Comparison of ENCODE assay signal across 20 cellular contexts in genomic region chr10:93077860-93078337, GRCh38. TPM values are rescaled to one million over a fixed set of nuclear protein-coding genes. Genes with fewer than 3 reads are reported as not detected.
"Had no signal": no experiment of that assay in that cellular context is flagged by ENCODE, and none has a peak within 500 bp of the region (broad histone marks: within the 10 kb centered on the region; RNA-seq: fewer than 3 reads in every experiment).

No MANE protein-coding gene starts in this region.

- H3K4me3 ChIP-seq: body of pancreas, mucosa of descending colon, thyroid gland had no signal

- DNase-seq: activated CD4-positive, alpha-beta memory T cell treated with anti-CD3 and anti-CD28 coated beads, Interleukin-2, amount 10 ng/mL, durations not matched to agents 7 days and 5 days; activated CD4-positive, alpha-beta T cell treated with anti-CD3 and anti-CD28 coated beads for 4 hours; activated effector memory CD4-positive, alpha-beta T cell treated with Interleukin-2 at 50 U/mL for 16 hours; activated T-cell treated with anti-CD3 and anti-CD28 coated beads, Interleukin-2, amount 50 U/mL, for 24 hours; amygdala; body of pancreas; caudate nucleus; effector CD8-positive, alpha-beta T cell; left cardiac atrium; mucosa of descending colon; naive thymus-derived CD4-positive, alpha-beta T cell; stimulated activated CD4-positive, alpha-beta T cell treated with anti-CD3 and anti-CD28 coated beads, Interleukin-2, amount 100 ng/mL, for 48 hours; T-cell; T-helper 9 cell; thyroid gland; WERI-Rb-1 had no signal

- H3K36me3 Mint-ChIP-seq: activated naive CD4-positive, alpha-beta T cell treated with anti-CD3 and anti-CD28 coated beads, Interleukin-2, amount 50 U/mL, for 24 hours; naive thymus-derived CD4-positive, alpha-beta T cell; stimulated activated memory B cell treated with anti-CD40 and anti-IgM and Interleukin-4, amounts not matched to agents 10 μg/mL and 1 μg/mL and 100 μg/mL, for 72 hours; T-cell had no signal

- H3K27ac ChIP-seq: body of pancreas, thyroid gland, WERI-Rb-1 had no signal

- H3K4me3 Mint-ChIP-seq: activated CD4-positive, alpha-beta memory T cell treated with anti-CD3 and anti-CD28 coated beads, Interleukin-2, amount 10 ng/mL, durations not matched to agents 7 days and 5 days; activated naive CD4-positive, alpha-beta T cell treated with anti-CD3 and anti-CD28 coated beads, Interleukin-2, amount 50 U/mL, for 24 hours; activated T-cell treated with anti-CD3 and anti-CD28 coated beads, Interleukin-2, amount 50 U/mL, for 24 hours; naive thymus-derived CD4-positive, alpha-beta T cell; stimulated activated memory B cell treated with anti-CD40 and anti-IgM and Interleukin-4, amounts not matched to agents 10 μg/mL and 1 μg/mL and 100 μg/mL, for 72 hours; T-cell had no signal

- H3K27ac Mint-ChIP-seq: activated CD4-positive, alpha-beta memory T cell treated with anti-CD3 and anti-CD28 coated beads, Interleukin-2, amount 10 ng/mL, durations not matched to agents 7 days and 5 days; activated naive CD4-positive, alpha-beta T cell treated with anti-CD3 and anti-CD28 coated beads, Interleukin-2, amount 50 U/mL, for 24 hours; activated T-cell treated with anti-CD3 and anti-CD28 coated beads, Interleukin-2, amount 50 U/mL, for 24 hours; naive thymus-derived CD4-positive, alpha-beta T cell; stimulated activated memory B cell treated with anti-CD40 and anti-IgM and Interleukin-4, amounts not matched to agents 10 μg/mL and 1 μg/mL and 100 μg/mL, for 72 hours; T-cell had no signal

- H3K36me3 ChIP-seq: thyroid gland, WERI-Rb-1 had no signal

- H3K9me3 ChIP-seq: body of pancreas, mucosa of descending colon, thyroid gland had no signal

- H3K9me3 Mint-ChIP-seq: activated CD4-positive, alpha-beta memory T cell treated with anti-CD3 and anti-CD28 coated beads, Interleukin-2, amount 10 ng/mL, durations not matched to agents 7 days and 5 days; activated naive CD4-positive, alpha-beta T cell treated with anti-CD3 and anti-CD28 coated beads, Interleukin-2, amount 50 U/mL, for 24 hours; activated T-cell treated with anti-CD3 and anti-CD28 coated beads, Interleukin-2, amount 50 U/mL, for 24 hours; stimulated activated memory B cell treated with anti-CD40 and anti-IgM and Interleukin-4, amounts not matched to agents 10 μg/mL and 1 μg/mL and 100 μg/mL, for 72 hours; T-cell had no signal

RNA-seq across cellular contexts. Expression of gene CYP26A1, which starts 4.2 kb away (rescaled TPM):
- total RNA-seq: activated CD4-positive, alpha-beta memory T cell treated with anti-CD3 and anti-CD28 coated beads, Interleukin-2, amount 10 ng/mL, durations not matched to agents 7 days and 5 days; mucosa of descending colon; naive thymus-derived CD4-positive, alpha-beta T cell; T-cell; thyroid gland had no signal
- polyA plus RNA-seq: fibroblast of lung; naive thymus-derived CD4-positive, alpha-beta T cell had no signal

RNA-seq across cellular contexts. Expression of gene CYP26C1, which starts 17.3 kb away (rescaled TPM):
- total RNA-seq: activated CD4-positive, alpha-beta memory T cell treated with anti-CD3 and anti-CD28 coated beads, Interleukin-2, amount 10 ng/mL, durations not matched to agents 7 days and 5 days; skeletal muscle tissue had no signal
- polyA plus RNA-seq: naive thymus-derived CD4-positive, alpha-beta T cell had no signal
